8 cellular contexts compared by ENCODE assay signal in genomic region chr15:56734013-56734625, GRCh38. TPM values are rescaled to one million over a fixed set of nuclear protein-coding genes. Genes with fewer than 3 reads are reported as not detected.
DNase-seq lines count a peak whose midpoint lies in the region; ATAC-seq, FAIRE-seq and TF ChIP-seq lines count a peak whose summit lies in the region.

No MANE protein-coding gene starts in this region.

- H4K20me1 ChIP-seq in GM12878 (ENCODE audit: control insufficient read depth, insufficient read depth): no peaks in the 10 kb centered on the region

- H3K27ac ChIP-seq in AG04450 (ENCODE audit: low read depth, low read length) (peak overlapping the region; percentile 47), GM12878 (ENCODE audit: control insufficient read depth, insufficient read depth) (no peak overlapping the region), muscle layer of duodenum (ENCODE audit: low read length) (no peak overlapping the region)

- H3K4me1 ChIP-seq in GM12878 (ENCODE audit: control insufficient read depth, insufficient read depth, low read length): peaks cover 6% of the 10 kb centered on the region
- peaks cover 14 to 30% of the 10 kb centered on the region in 2 donors for H3K4me1 ChIP-seq in muscle layer of duodenum (ENCODE audit: control insufficient read depth in 1 of 2, insufficient read depth in 2 of 2, low read length in 2 of 2)

- no peak for TF ChIP-seq RAD21 in GM12878 (IDR thresholded peaks at IDR 0.05; ENCODE audit: insufficient read depth, low read depth, low read length)

- no peak overlapping the region for H2AFZ ChIP-seq in GM12878 (ENCODE audit: control insufficient read depth, low read depth, low read length)

- CTCF ChIA-PET in AG04450 (lab: Charles Lee): interaction anchor here (1.1 kb wide), 1 partner anchor 12 kb away, joined by 5 read pairs; no protein-coding TSS in a partner anchor
- CTCF ChIA-PET in GM12878 (lab: Yijun Ruan, JAX): no interaction called here

- no peak for DNase-seq in AG04450 (ENCODE audit: low read depth, low spot score)
- DNase-seq in HFFc6: no peak
- DNase-seq in GM12878 (ENCODE audit: low read depth, low spot score): no peak
- no peak for DNase-seq in NCI-H1694 (lab: John Stamatoyannopoulos, UW)
- DNase-seq in stimulated activated naive CD4-positive, alpha-beta T cell treated with Interleukin-2 at 50 U/mL for 16 hours (lab: John Stamatoyannopoulos, UW): no peak

- TF ChIP-seq EP300 in GM12878 (IDR thresholded peaks at IDR 0.05; ENCODE audit: borderline replicate concordance in 1 of 2, control insufficient read depth in 1 of 2, low read depth in 2 of 2, low read length in 2 of 2): no peak

- TF ChIP-seq POLR2A in GM12878 (IDR thresholded peaks at IDR 0.05; ENCODE audit: low read depth, low read length): no peak

- H3K4me3 ChIP-seq in AG04450 (ENCODE audit: low read depth, low read length): no peak overlapping the region; the same call in 1 of the 2 replicates
- H3K4me3 ChIP-seq in GM12878: peak overlapping the region; percentile 79; the same call in 1 of the 2 replicates
- peak overlapping the region; percentile 8 to 71 for H3K4me3 ChIP-seq in muscle layer of duodenum (ENCODE audit: low read depth in 1 of 2, low read length in 2 of 2)

- no peaks in the 10 kb centered on the region for H3K27me3 Mint-ChIP-seq in HFFc6 (ENCODE audit: insufficient read depth)

- BruUV-seq in GM12878 (replicated peaks; lab: Mats Ljungman, UMichigan): no TSS peak

- H3K4me2 ChIP-seq in GM12878 (ENCODE audit: control insufficient read depth, insufficient read depth): no peak overlapping the region

- ATAC-seq in GM12878: no peak
- ATAC-seq in HG03045 (IDR thresholded peaks at IDR 0.05; ENCODE audit: unreplicated experiment): no peak
- no peak for ATAC-seq in HG03025 (IDR thresholded peaks at IDR 0.05; ENCODE audit: low FRiP score, unreplicated experiment)

- FAIRE-seq in GM12878 (lab: Jason Lieb, UNC): no peak

- peak overlapping the region; percentile 54 for H3K4me3 Mint-ChIP-seq in HFFc6

- peaks cover 28% of the 10 kb centered on the region for H3K79me2 ChIP-seq in GM12878 (ENCODE audit: control insufficient read depth, insufficient read depth, low read length)

- peak overlapping the region; percentile 36; the same call in 1 of the 2 replicates for H3K27ac Mint-ChIP-seq in HFFc6

- RAD21 ChIA-PET in GM12878 (lab: Charles Lee; ENCODE audit: unreplicated experiment): no interaction called here

- intact Hi-C loops in GM12878 (cut with micrococcal nuclease; ENCODE audit: unreplicated experiment): no loop called here

- POLR2A ChIA-PET in AG04450 (lab: Yijun Ruan, JAX): interaction anchor here (0.6 to 1.1 kb wide), 6 partner anchors 16 to 1433 kb away, joined by 3 to 16 read pairs (median 4); no protein-coding TSS in a partner anchor
- POLR2A ChIA-PET in GM12878 (lab: Charles Lee): no interaction called here

- H3K4me1 Mint-ChIP-seq in HFFc6 (ENCODE audit: low read depth): peaks cover 31% of the 10 kb centered on the region

- H3K9me3 ChIP-seq in AG04450 (ENCODE audit: control insufficient read depth, insufficient read depth, low read length) (peaks cover 5% of the 10 kb centered on the region), GM12878 (replicated peaks; ENCODE audit: control insufficient read depth, insufficient read depth, low read length) (no peaks in the 10 kb centered on the region; the same call in 2 of the 3 replicates), muscle layer of duodenum (ENCODE audit: control insufficient read depth in 1 of 2, low read length in 2 of 2) (no peaks in the 10 kb centered on the region)

- in situ Hi-C loops in GM12878 (cut with MboI): no loop called here

- H3K9me3 Mint-ChIP-seq in HFFc6: no peaks in the 10 kb centered on the region

- TF ChIP-seq CTCF in AG04450 (IDR thresholded peaks at IDR 0.05; ENCODE audit: low read depth, low read length) (no peak), HFFc6 (IDR thresholded peaks at IDR 0.05) (no peak), GM12878 (IDR thresholded peaks at IDR 0.05 in 2 of 3, conservative IDR thresholded peaks at IDR 0.05 in 1 of 3; ENCODE audit: control insufficient read depth in 2 of 3, extremely low read depth in 1 of 3, insufficient read depth in 1 of 3, low read depth in 3 of 3, low read length in 3 of 3) (no peak)

- peaks cover 12% of the 10 kb centered on the region; the same call in 1 of the 2 replicates for H3K36me3 Mint-ChIP-seq in HFFc6 (ENCODE audit: low read depth)

- H3K27me3 ChIP-seq in AG04450 (ENCODE audit: control insufficient read depth, insufficient read depth, low read length) (no peaks in the 10 kb centered on the region), GM12878 (replicated peaks in 1 of 2; ENCODE audit: control insufficient read depth in 2 of 2, insufficient read depth in 2 of 2, low read length in 1 of 2) (0 out of 4 replicates have a peak, but pooled peaks cover 0 to 1% of the 10 kb centered on the region in 2 experiments), muscle layer of duodenum (ENCODE audit: low read depth, low read length) (no peaks in the 10 kb centered on the region)

- no peak overlapping the region for H3K9ac ChIP-seq in GM12878 (ENCODE audit: control insufficient read depth, insufficient read depth, low read length)

- whole genome bisulfite sequencing in GM12878 (ENCODE audit: insufficient coverage, insufficient replicate concordance, low lambda C conversion rate, missing lambda C conversion rate): 90% methylated on average over 9 of the region's 9 CpGs

- H3K36me3 ChIP-seq in GM12878 (ENCODE audit: control insufficient read depth in 2 of 2, insufficient read depth in 2 of 2, low read length in 1 of 2): no peaks in the 10 kb centered on the region
- peaks cover 0 to 7% of the 10 kb centered on the region in 2 donors for H3K36me3 ChIP-seq in muscle layer of duodenum (ENCODE audit: control insufficient read depth in 1 of 2, insufficient read depth in 2 of 2, low read length in 2 of 2)

- SMC1A ChIA-PET in GM12878 (lab: Charles Lee; ENCODE audit: uncharacterized antibody, unreplicated experiment): no interaction called here

TF ChIP-seq in GM12878, 131 proteins besides CTCF, POLR2A, EP300 and RAD21:
- TF ChIP-seq RFX5 (IDR thresholded peaks at IDR 0.05; ENCODE audit: low read depth, low read length): no peak
- TF ChIP-seq, protein P1, sequence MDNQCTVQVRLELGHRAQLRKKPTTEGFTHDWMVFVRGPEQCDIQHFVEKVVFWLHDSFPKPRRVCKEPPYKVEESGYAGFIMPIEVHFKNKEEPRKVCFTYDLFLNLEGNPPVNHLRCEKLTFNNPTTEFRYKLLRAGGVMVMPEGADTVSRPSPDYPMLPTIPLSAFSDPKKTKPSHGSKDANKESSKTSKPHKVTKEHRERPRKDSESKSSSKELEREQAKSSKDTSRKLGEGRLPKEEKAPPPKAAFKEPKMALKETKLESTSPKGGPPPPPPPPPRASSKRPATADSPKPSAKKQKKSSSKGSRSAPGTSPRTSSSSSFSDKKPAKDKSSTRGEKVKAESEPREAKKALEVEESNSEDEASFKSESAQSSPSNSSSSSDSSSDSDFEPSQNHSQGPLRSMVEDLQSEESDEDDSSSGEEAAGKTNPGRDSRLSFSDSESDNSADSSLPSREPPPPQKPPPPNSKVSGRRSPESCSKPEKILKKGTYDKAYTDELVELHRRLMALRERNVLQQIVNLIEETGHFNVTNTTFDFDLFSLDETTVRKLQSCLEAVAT (IDR thresholded peaks at IDR 0.05): 0 out of 2 replicates have a peak, but pooled peaks have one; percentile 2
- no peak for TF ChIP-seq BACH1 (IDR thresholded peaks at IDR 0.05; ENCODE audit: borderline replicate concordance)

RNA-seq across cellular contexts. Expression of gene ZNF280D, which starts 0.8 kb away (rescaled TPM):
- polyA plus RNA-seq in AG04450 (2011; rRNA removed): 12.9 and 17.6 TPM in 2 replicates
- polyA minus RNA-seq in AG04450 (2011; rRNA and poly(A)+ RNA removed): 10.4 and 23.0 TPM in 2 replicates
- 10 to 100 TPM; 21.8 to 29.6 (median 25.5) TPM for total RNA-seq in HFFc6 (2021; fragmentation: NEBNext Ultra II Directional; extraction: Animal tissue kit (Norgen Biotek cat#: 25700))
- 68.9 and 72.6 TPM in 2 replicates for total RNA-seq in GM12878 (2013; cell fraction: nucleolus; rRNA removed)
- 9.8 and 10.2 TPM in 2 replicates for total RNA-seq in GM12878 (2014; rRNA removed)
- 18.5 and 19.6 TPM in 2 replicates for total RNA-seq in GM12878 (2014; rRNA removed; fragmentation: Illumina TruSeq; extraction: Trizol)
- 18.6 and 19.5 TPM in 2 replicates for total RNA-seq in GM12878 (2021)
- 3.5 TPM for polyA plus RNA-seq in GM12878 (2011; ENCODE audit: low read depth)
- polyA plus RNA-seq in GM12878 (2011; rRNA removed): 5.6 and 13.0 TPM in 2 replicates
- 1.6 and 1.9 TPM in 2 replicates for polyA plus RNA-seq in GM12878 (2011; cell fraction: cytosol; rRNA removed)
- polyA plus RNA-seq in GM12878 (2011; cell fraction: nucleus; rRNA removed): 5.8 and 6.5 TPM in 2 replicates
- polyA plus RNA-seq in GM12878 (2012): 5.5 and 6.6 TPM in 2 replicates
- polyA plus RNA-seq in GM12878 (2014; fragmentation: Illumina TruSeq; extraction: Trizol): 11.9 and 14.5 TPM in 2 replicates
- 1 to 10 TPM; 6.4 to 7.5 TPM for polyA plus RNA-seq in GM12878 (2014; fragmentation: Nextera tagmentation; extraction: Ambion mirVana)
- 5.5 and 5.9 TPM in 2 replicates for polyA plus RNA-seq in GM12878 (2014; rRNA removed)
- polyA plus RNA-seq in GM12878 (2016; fragmentation: Nextera tagmentation; extraction: Ambion mirVana): 1 to 10 TPM; 8.3 to 9.0 TPM
- 10.2 and 10.8 TPM in 2 replicates for polyA minus RNA-seq in GM12878 (2011; rRNA and poly(A)+ RNA removed)
- polyA minus RNA-seq in GM12878 (2011; cell fraction: cytosol; rRNA and poly(A)+ RNA removed): 3.1 and 3.6 TPM in 2 replicates
- polyA minus RNA-seq in GM12878 (2011; cell fraction: nucleus; rRNA and poly(A)+ RNA removed): 8.6 and 13.2 TPM in 2 replicates
